14 cellular contexts compared by ENCODE assay signal in the genomic region with DNA sequence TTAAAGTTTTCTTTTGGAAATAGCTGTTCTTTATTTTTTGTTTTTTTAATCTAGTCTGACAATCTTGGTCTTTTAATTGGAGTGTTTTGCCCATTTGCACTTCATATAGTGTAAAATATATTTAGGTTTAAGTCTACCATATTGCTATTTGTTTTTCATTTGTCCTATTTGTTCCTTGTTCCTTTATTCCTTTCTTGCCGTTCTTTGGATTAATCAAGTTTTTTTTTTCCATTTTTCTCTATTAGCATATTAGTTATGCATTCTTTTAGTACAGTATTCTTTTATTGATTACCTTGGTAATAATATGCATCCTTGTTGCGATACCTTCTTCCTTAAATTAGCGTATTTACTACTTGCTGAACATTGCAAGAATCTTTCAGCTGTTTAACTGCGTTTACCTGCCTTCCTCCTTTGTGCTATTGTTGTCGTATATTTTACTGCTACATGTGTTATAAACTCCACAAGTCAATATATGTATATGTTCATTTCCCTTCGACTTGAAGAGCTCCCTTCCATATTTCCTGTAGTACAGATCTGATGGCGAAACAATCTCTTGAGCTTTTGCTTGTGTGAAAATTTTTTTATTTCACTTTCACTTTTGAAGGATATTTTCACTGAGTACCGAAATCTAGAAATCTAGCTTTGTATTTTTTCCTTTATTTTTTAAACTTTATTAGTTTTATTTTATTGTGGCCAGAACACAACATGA. TPM values are rescaled to one million over a fixed set of nuclear protein-coding genes. Genes with fewer than 3 reads are reported as not detected.
DNase-seq lines count a peak whose midpoint lies in the region; ATAC-seq and TF ChIP-seq lines count a peak whose summit lies in the region.
"Had no signal": no experiment of that assay in that cellular context is flagged by ENCODE, and none has a peak within 500 bp of the region (broad histone marks: within the 10 kb centered on the region; RNA-seq: fewer than 3 reads in every experiment).

No MANE protein-coding gene starts in this region.

- H3K36me3 ChIP-seq in GM06990 (ENCODE audit: control insufficient read depth, insufficient read depth, low read length) = no peaks in the 10 kb centered on the region
- no peaks in the 10 kb centered on the region for H3K36me3 ChIP-seq in body of pancreas (replicated peaks in 1 of 2; ENCODE audit: insufficient read depth in 1 of 2, low read depth in 2 of 2)
- H3K36me3 ChIP-seq in neutrophil = no peaks in the 10 kb centered on the region
- no peaks in the 10 kb centered on the region for H3K36me3 ChIP-seq in aorta (ENCODE audit: control insufficient read depth in 1 of 2, insufficient read depth in 2 of 2, low read length in 1 of 2)
- H3K36me3 ChIP-seq: esophagus squamous epithelium had no signal

- TF ChIP-seq POLR2A in body of pancreas (IDR thresholded peaks at IDR 0.05) = no peak

- 67 to 89% methylated on average over 8 of the region's 8 CpGs for WGBS in body of pancreas, 2 donors
- WGBS in aorta, 2 donors = 76 to 82% methylated on average over 8 of the region's 8 CpGs

- H3K27me3 ChIP-seq in GM06990 (replicated peaks; ENCODE audit: control insufficient read depth, insufficient read depth, low read length) (no peaks in the 10 kb centered on the region), body of pancreas (no peaks in the 10 kb centered on the region), neutrophil (peaks cover 19% of the 10 kb centered on the region), aorta (ENCODE audit: control insufficient read depth in 1 of 2, insufficient read depth in 2 of 2, low read length in 1 of 2) (no peaks in the 10 kb centered on the region)

- H3K4me1 ChIP-seq in body of pancreas (peaks cover 30% of the 10 kb centered on the region), neutrophil (ENCODE audit: control insufficient read depth in 1 of 2, insufficient read depth in 1 of 2, low read depth in 1 of 2, low read length in 1 of 2) (peaks cover 33 to 37% of the 10 kb centered on the region in 2 experiments), aorta (ENCODE audit: control insufficient read depth in 1 of 2, insufficient read depth in 2 of 2, low read length in 2 of 2) (no peaks in the 10 kb centered on the region)

- H3K4me3 ChIP-seq in GM06990 (replicated peaks; ENCODE audit: low read depth, low read length) = peak overlapping the region; percentile 31; the same call in 1 of the 2 replicates
- no peak overlapping the region for H3K4me3 ChIP-seq in body of pancreas
- peak overlapping the region; percentile 48 to 55 for H3K4me3 ChIP-seq in neutrophil (ENCODE audit: low read depth in 1 of 2, low read length in 1 of 2)
- no peak overlapping the region for H3K4me3 ChIP-seq in aorta (ENCODE audit: low read length in 2 of 2)
- H3K4me3 ChIP-seq: lung had no signal

- ATAC-seq in body of pancreas (no peak), aorta (ENCODE audit: low FRiP score) (no peak), HG03045 (IDR thresholded peaks at IDR 0.05; ENCODE audit: unreplicated experiment) (no peak), HG03439 (IDR thresholded peaks at IDR 0.05; ENCODE audit: unreplicated experiment) (no peak)

- H3K9me3 ChIP-seq in body of pancreas (no peaks in the 10 kb centered on the region), neutrophil (no peaks in the 10 kb centered on the region), aorta (ENCODE audit: control insufficient read depth, low read length) (no peaks in the 10 kb centered on the region)
- H3K9me3 ChIP-seq: esophagus squamous epithelium had no signal

- intact Hi-C loops in body of pancreas (cut with DNase I) (no loop called here), aorta (cut with DNase I) (loop anchor here in 1 of 2 donors (10.0 kb wide), 1 partner anchor 108 kb away; the partner anchor contains the start of gene CTBP1)

- DNase-seq in GM06990 (ENCODE audit: extremely low read depth, insufficient read length) = no peak
- DNase-seq in NOMO-1 (lab: John Stamatoyannopoulos, UW; ENCODE audit: unreplicated experiment in 2 of 2) = peak; percentile 59 to 85
- no peak for DNase-seq in body of pancreas
- no peak for DNase-seq in aorta
- DNase-seq in GM10266 (ENCODE audit: extremely low spot score) = no peak
- DNase-seq: amygdala; esophagus squamous epithelium; NCI-H510A; stimulated activated CD4-positive, alpha-beta T cell treated with anti-CD3 and anti-CD28 coated beads, Interleukin-12 subunit alpha, Interleukin-12 subunit beta, amount 100 ng/mL, for 4 hours; T1000 had no signal

- TF ChIP-seq CTCF in GM06990 (IDR thresholded peaks at IDR 0.05; ENCODE audit: insufficient read depth, low read length, poor library complexity, severe bottlenecking) = no peak
- TF ChIP-seq CTCF in body of pancreas (IDR thresholded peaks at IDR 0.05) = no peak
- no peak for TF ChIP-seq CTCF in neutrophil (IDR thresholded peaks at IDR 0.05)
- TF ChIP-seq CTCF in GM10266 (IDR thresholded peaks at IDR 0.05; ENCODE audit: control insufficient read depth, insufficient read depth, low read depth, missing control alignments) = no peak

- peak overlapping the region in 3 of 4 donors; percentile 71 to 84 (median 80) for H3K27ac ChIP-seq in body of pancreas
- peak overlapping the region; percentile 86 for H3K27ac ChIP-seq in neutrophil
- no peak overlapping the region for H3K27ac ChIP-seq in aorta (ENCODE audit: low read depth in 1 of 2, low read length in 2 of 2)
- H3K27ac ChIP-seq: esophagus squamous epithelium had no signal

RNA-seq across cellular contexts. Expression of gene RNF212, which starts 23.9 kb away (rescaled TPM):
- total RNA-seq in body of pancreas (10 to 100 TPM in 1 of 2 donors, 1 to 10 TPM in 1; 8.2 to 20.5 TPM), aorta (1 to 10 TPM; 1.3 to 8.9 TPM)
- under 1 TPM in 1 of 2 donors, not detected in 1; 0.74 TPM for polyA plus RNA-seq in aorta

RNA-seq across cellular contexts. Expression of gene SPON2, which starts 35.2 kb away (rescaled TPM):
- 10 to 100 TPM; 25.4 to 33.5 TPM for total RNA-seq in body of pancreas
- 10 to 100 TPM in 1 of 2 donors, 1 to 10 TPM in 1; 5.7 to 40.8 TPM for total RNA-seq in aorta
- polyA plus RNA-seq in aorta = 1 to 10 TPM; 4.9 to 5.4 TPM

Comparison
In these comparisons a context has a peak if more than half of its experiments do, and no peak if none do; other contexts are left out.
1. DNase-seq: peak in NOMO-1 (2 of 2); none in GM06990 (single experiment), body of pancreas (0 of 4), aorta (0 of 2) and GM10266 (single experiment).
2. H3K4me3 ChIP-seq: peak in GM06990 (single experiment) and neutrophil (2 of 2); none in body of pancreas (0 of 2) and aorta (0 of 2).
3. H3K27ac ChIP-seq: peak in body of pancreas (3 of 4) and neutrophil (single experiment); none in aorta (0 of 2).